Comparison of ENCODE assay signal across 8 cellular contexts in the genomic region with DNA sequence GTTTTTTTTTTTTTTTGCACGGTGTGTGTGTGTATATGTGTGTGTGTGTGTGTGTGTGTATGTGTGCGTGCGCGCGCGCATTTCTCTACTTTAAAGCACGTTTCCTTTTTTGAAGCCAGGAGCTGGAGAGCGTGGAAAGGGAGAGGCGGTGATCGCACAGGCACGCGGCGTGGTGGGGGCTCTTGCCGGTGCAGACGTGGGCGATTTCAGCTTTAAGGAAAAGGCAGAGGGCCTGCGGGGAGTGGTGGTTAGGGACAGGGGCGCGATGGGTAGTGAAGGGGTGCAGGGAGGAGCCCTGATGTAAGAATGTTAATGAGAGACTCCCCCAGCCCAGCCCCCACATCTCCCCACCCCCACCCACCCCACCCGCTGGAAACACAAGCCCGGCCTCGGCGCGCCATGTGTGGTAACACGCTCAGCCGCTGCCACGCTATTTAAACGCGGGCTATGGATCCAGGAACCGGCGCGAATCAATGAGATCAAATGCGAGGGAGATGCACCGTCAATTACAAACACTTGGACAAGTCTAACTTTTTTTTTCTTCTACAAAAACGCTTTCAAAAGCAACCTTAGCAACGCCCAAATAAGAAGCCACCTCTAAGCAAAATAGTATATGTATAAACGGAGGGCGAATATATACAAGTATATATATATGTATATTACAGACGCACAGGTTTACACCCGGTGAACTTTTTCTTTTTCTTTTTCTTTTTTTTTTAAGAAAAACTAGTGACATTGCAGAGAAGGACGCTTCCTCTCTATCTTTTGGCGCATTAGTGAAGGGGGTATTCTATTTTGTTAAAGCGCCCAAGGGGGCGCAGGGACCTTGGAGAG. TPM values are rescaled to one million over a fixed set of nuclear protein-coding genes. Genes with fewer than 3 reads are reported as not detected.
DNase-seq lines count a peak whose midpoint lies in the region; ATAC-seq and TF ChIP-seq lines count a peak whose summit lies in the region.

NPR3 (plus strand) TSS at position 463 of the 834 bp plus-strand sequence. CDS start 456 bp downstream, outside the sequence.

- H3K4me1 ChIP-seq in mammary epithelial cell (ENCODE audit: insufficient read depth, low read length) (peaks cover 31% of the 10 kb centered on the region), stomach smooth muscle (ENCODE audit: control insufficient read depth, insufficient read depth, low read length) (peaks cover 31% of the 10 kb centered on the region)

- H3K27me3 ChIP-seq in mammary epithelial cell (ENCODE audit: insufficient read depth, low read length) (peaks cover 27% of the 10 kb centered on the region), stomach smooth muscle (ENCODE audit: control insufficient read depth in 1 of 2, insufficient read depth in 2 of 2, low read length in 2 of 2) (peaks cover 0 to 12% of the 10 kb centered on the region in 2 donors)

- peak within 1 kb of the TSS; percentile 85 for H2AFZ ChIP-seq in mammary epithelial cell (ENCODE audit: low read depth, low read length)

- H3K27me3 Mint-ChIP-seq in CD14-positive monocyte (ENCODE audit: low read depth in 3 of 3) = peaks cover 74 to 83% (median 75%) of the 10 kb centered on the region in 3 donors

- H3K9ac ChIP-seq in mammary epithelial cell (ENCODE audit: insufficient read depth, low read length) = no peak within 1 kb of the TSS
- peak within 1 kb of the TSS; percentile 59 to 86 for H3K9ac ChIP-seq in stomach smooth muscle (ENCODE audit: low read length in 2 of 2)

- peak within 1 kb of the TSS; percentile 87 to 90 for H3K4me3 Mint-ChIP-seq in CD14-positive monocyte

- H3K27ac ChIP-seq in mammary epithelial cell (ENCODE audit: insufficient read depth, low read depth, low read length) = no peak within 1 kb of the TSS
- peak within 1 kb of the TSS; percentile 80 for H3K27ac ChIP-seq in stomach smooth muscle (ENCODE audit: low read length)

- peak within 1 kb of the TSS; percentile 95 for H3K4me2 ChIP-seq in mammary epithelial cell (ENCODE audit: insufficient read depth, low read depth, low read length)

- no peaks in the 10 kb centered on the region for H3K9me3 ChIP-seq in mammary epithelial cell (replicated peaks; ENCODE audit: insufficient read depth, low read length)
- H3K9me3 ChIP-seq in stomach smooth muscle (ENCODE audit: control insufficient read depth in 2 of 2, low read length in 2 of 2) = no peaks in the 10 kb centered on the region

- WGBS in mammary epithelial cell (ENCODE audit: low coverage, missing lambda C conversion rate) = 3% methylated on average over 32 of the region's 44 CpGs

- H3K9me3 Mint-ChIP-seq in CD14-positive monocyte = peaks cover 0 to 12% (median 3%) of the 10 kb centered on the region in 7 donors

- in situ Hi-C loops in mammary epithelial cell (cut with MboI; ENCODE audit: low sequenced_read_pairs in 2 of 2) = loop anchor here (10.0 to 25.0 kb wide), 3 partner anchors 201 to 714 kb away; no protein-coding TSS in a partner anchor

- ATAC-seq in left colon (peak; percentile 34), HG02610 (IDR thresholded peaks at IDR 0.05; ENCODE audit: unreplicated experiment) (no peak), GM21576 (IDR thresholded peaks at IDR 0.05; ENCODE audit: unreplicated experiment) (no peak)

- CTCF ChIA-PET in mammary epithelial cell (lab: Charles Lee; ENCODE audit: low non-redundant PET) = interaction anchor here (0.6 to 0.8 kb wide), 2 partner anchors 83 to 142 kb away, joined by 3 read pairs; no protein-coding TSS in a partner anchor

- H3K36me3 ChIP-seq in mammary epithelial cell (ENCODE audit: insufficient read depth, low read length) (no peaks in the 10 kb centered on the region), stomach smooth muscle (ENCODE audit: control insufficient read depth in 2 of 2, insufficient read depth in 2 of 2, low read length in 2 of 2) (no peaks in the 10 kb centered on the region)

- BruUV-seq in mammary epithelial cell (replicated peaks; lab: Mats Ljungman, UMichigan) = no TSS peak

- no peaks in the 10 kb centered on the region for H3K79me2 ChIP-seq in mammary epithelial cell (ENCODE audit: insufficient read depth, low read length)

- H3K36me3 Mint-ChIP-seq in CD14-positive monocyte = peaks cover 3 to 12% of the 10 kb centered on the region in 2 donors

- intact Hi-C loops in CD14-positive monocyte (cut with micrococcal nuclease) = no loop called here
- intact Hi-C loops in mammary epithelial cell (cut with micrococcal nuclease) = loop anchor here (1.0 to 5.0 kb wide), 2 partner anchors 81 to 470 kb away; no protein-coding TSS in a partner anchor
- intact Hi-C loops in left colon (cut with DNase I, micrococcal nuclease) = no loop called here

- peaks cover 62% of the 10 kb centered on the region for H3K4me1 Mint-ChIP-seq in CD14-positive monocyte

- dilution Hi-C loops in mammary epithelial cell (cut with HindIII; ENCODE audit: low sequenced_read_pairs) = no loop called here

- peak within 1 kb of the TSS; percentile 38 to 54 (median 52) for H3K4me3 ChIP-seq in mammary epithelial cell (replicated peaks in 1 of 3; ENCODE audit: insufficient read depth in 1 of 3, low read depth in 2 of 3, low read length in 3 of 3)
- H3K4me3 ChIP-seq in stomach smooth muscle (ENCODE audit: low read length in 2 of 2) = peak within 1 kb of the TSS; percentile 92

- H4K20me1 ChIP-seq in mammary epithelial cell (ENCODE audit: insufficient read depth, low read length) = no peaks in the 10 kb centered on the region

- no peak within 1 kb of the TSS for H3K27ac Mint-ChIP-seq in CD14-positive monocyte

- no peak for DNase-seq in CD14-positive monocyte (ENCODE audit: low spot score)
- DNase-seq in LHCN-M2 (ENCODE audit: low read depth) = peak; percentile 42
- no peak for DNase-seq in mammary epithelial cell
- DNase-seq in left colon = peak in 1 of 2 donors; percentile 26
- no peak for DNase-seq in effector CD4-positive, alpha-beta T cell

- TF ChIP-seq CTCF in CD14-positive monocyte (IDR thresholded peaks at IDR 0.05) (no peak), mammary epithelial cell (conservative IDR thresholded peaks at IDR 0.05 in 1 of 2, IDR thresholded peaks at IDR 0.05 in 1 of 2; ENCODE audit: extremely low read depth in 1 of 2, insufficient read depth in 1 of 2, low read depth in 1 of 2, low read length in 2 of 2) (no peak)

RNA-seq across cellular contexts. Expression of gene NPR3, which starts in this region (rescaled TPM):
- polyA plus RNA-seq in CD14-positive monocyte = not detected
- 5.6 and 6.4 TPM in 2 replicates for total RNA-seq in LHCN-M2 (2014; rRNA removed)
- 5.0 TPM for polyA plus RNA-seq in LHCN-M2 (2012)
- total RNA-seq in mammary epithelial cell = 1 to 10 TPM in 1 of 2 donors, under 1 TPM in 1; 0.19 to 5.0 TPM
- 0.05 TPM for polyA plus RNA-seq in mammary epithelial cell
- not detected for polyA minus RNA-seq in mammary epithelial cell
- 1 to 10 TPM in 1 of 2 donors, under 1 TPM in 1; 0.58 to 3.7 TPM for total RNA-seq in left colon
